ENCODE assay signal across 21 cellular contexts in genomic region chr10:26807532-26807931, GRCh38.
"Had no signal": no experiment of that assay in that cellular context is flagged by ENCODE, and none has a peak within 500 bp of the region (broad histone marks: within the 10 kb centered on the region; RNA-seq: fewer than 3 reads in every experiment).

No MANE protein-coding gene starts in this region.

- H3K36me3 ChIP-seq: breast epithelium, right atrium auricular region, suprapubic skin, tibial nerve had no signal

- H3K27me3 Mint-ChIP-seq: activated CD4-positive, alpha-beta T cell treated with anti-CD3 and anti-CD28 coated beads for 36 hours; activated naive CD4-positive, alpha-beta T cell treated with anti-CD3 and anti-CD28 coated beads, Interleukin-2, amount 10 ng/mL, durations not matched to agents 7 days and 5 days; natural killer cell treated with Interleukin-12 subunit alpha and Interleukin-12 subunit beta and Interleukin-15 and Interleukin-18, amount 100 ng/mL, for 72 hours had no signal

- H3K4me3 Mint-ChIP-seq: activated CD4-positive, alpha-beta T cell treated with anti-CD3 and anti-CD28 coated beads for 36 hours; activated CD8-positive, alpha-beta T cell treated with anti-CD3 and anti-CD28 coated beads, Interleukin-2, amount 10 ng/mL, durations not matched to agents 7 days and 5 days; activated naive CD4-positive, alpha-beta T cell treated with anti-CD3 and anti-CD28 coated beads, Interleukin-2, amount 10 ng/mL, durations not matched to agents 7 days and 5 days; natural killer cell treated with Interleukin-12 subunit alpha and Interleukin-12 subunit beta and Interleukin-15 and Interleukin-18, amount 100 ng/mL, for 72 hours; T-helper 2 cell treated with Interferon-gamma antibody and Interleukin-4, amounts not matched to agents 5 μg/mL and 100 μg/mL, for 36 hours had no signal

- H3K27ac Mint-ChIP-seq: activated CD8-positive, alpha-beta T cell treated with anti-CD3 and anti-CD28 coated beads, Interleukin-2, amount 10 ng/mL, durations not matched to agents 7 days and 5 days; activated naive CD4-positive, alpha-beta T cell treated with anti-CD3 and anti-CD28 coated beads, Interleukin-2, amount 10 ng/mL, durations not matched to agents 7 days and 5 days; T-helper 2 cell treated with Interferon-gamma antibody and Interleukin-4, amounts not matched to agents 5 μg/mL and 100 μg/mL, for 36 hours had no signal

- H3K9me3 Mint-ChIP-seq: activated naive CD4-positive, alpha-beta T cell treated with anti-CD3 and anti-CD28 coated beads, Interleukin-2, amount 10 ng/mL, durations not matched to agents 7 days and 5 days; natural killer cell treated with Interleukin-12 subunit alpha and Interleukin-12 subunit beta and Interleukin-15 and Interleukin-18, amount 100 ng/mL, for 72 hours; T-helper 2 cell treated with Interferon-gamma antibody and Interleukin-4, amounts not matched to agents 5 μg/mL and 100 μg/mL, for 36 hours had no signal

- H3K9me3 ChIP-seq: breast epithelium, left ventricle myocardium inferior, mucosa of descending colon, right atrium auricular region, suprapubic skin, tibial nerve had no signal

- H3K4me1 ChIP-seq: breast epithelium had no signal

- FAIRE-seq: frontal cortex, urothelium cell line had no signal

- H3K36me3 Mint-ChIP-seq: natural killer cell treated with Interleukin-12 subunit alpha and Interleukin-12 subunit beta and Interleukin-15 and Interleukin-18, amount 100 ng/mL, for 72 hours had no signal

- H3K4me2 ChIP-seq: smooth muscle cell had no signal

- H3K27ac ChIP-seq: breast epithelium, epithelial cell of prostate, left ventricle myocardium inferior, right atrium auricular region, suprapubic skin, tibial nerve had no signal

- ATAC-seq: activated CD4-positive, alpha-beta T cell treated with anti-CD3 and anti-CD28 coated beads for 36 hours; activated CD8-positive, alpha-beta T cell treated with anti-CD3 and anti-CD28 coated beads, Interleukin-2, amount 10 ng/mL, durations not matched to agents 7 days and 5 days; mucosa of descending colon; natural killer cell treated with Interleukin-12 subunit alpha and Interleukin-12 subunit beta and Interleukin-15 and Interleukin-18, amount 100 ng/mL, for 72 hours had no signal

- H3K27me3 ChIP-seq: breast epithelium, right atrium auricular region, suprapubic skin, tibial nerve had no signal

- H3K4me3 ChIP-seq: breast epithelium, left ventricle myocardium inferior, mucosa of descending colon, right atrium auricular region, smooth muscle cell, suprapubic skin, tibial nerve had no signal

- DNase-seq: activated CD4-positive, alpha-beta T cell treated with anti-CD3 and anti-CD28 coated beads for 36 hours; activated CD4-positive, CD25-positive, alpha-beta regulatory T cell; activated CD8-positive, alpha-beta T cell treated with anti-CD3 and anti-CD28 coated beads, Interleukin-2, amount 10 ng/mL, durations not matched to agents 7 days and 5 days; activated gamma-delta T cell; activated naive CD4-positive, alpha-beta T cell treated with anti-CD3 and anti-CD28 coated beads, Interleukin-2, amount 10 ng/mL, durations not matched to agents 7 days and 5 days; amygdala; central memory CD4-positive, alpha-beta T cell; left ventricle myocardium inferior; mucosa of descending colon; stimulated activated CD4-positive, alpha-beta T cell treated with anti-CD3 and anti-CD28 coated beads, Interleukin-1b, Interleukin-23, amount 100 ng/mL, for 48 hours; stimulated activated naive CD4-positive, alpha-beta T cell had no signal
